ENCODE assay signal across 13 cellular contexts in genomic region chr10:3395487-3395886, GRCh38.
DNase-seq lines count a peak whose midpoint lies in the region; ATAC-seq, FAIRE-seq and TF ChIP-seq lines count a peak whose summit lies in the region.
"Had no signal": no experiment of that assay in that cellular context is flagged by ENCODE, and none has a peak within 500 bp of the region (broad histone marks: within the 10 kb centered on the region; RNA-seq: fewer than 3 reads in every experiment).

No MANE protein-coding gene starts in this region.

- no peaks in the 10 kb centered on the region for H3K79me2 ChIP-seq in neural progenitor cell (ENCODE audit: low read depth)

- no peaks in the 10 kb centered on the region for H3K27me3 ChIP-seq in neural progenitor cell
- H3K27me3 ChIP-seq: spleen, upper lobe of right lung had no signal

- no peak for TF ChIP-seq POLR2A in GM12891 (IDR thresholded peaks at IDR 0.05; ENCODE audit: low read depth, low read length)

- H3K4me1 Mint-ChIP-seq in activated B cell treated with CpG ODN at 0.5 μM for 24 hours (peaks cover 22% of the 10 kb centered on the region), neural progenitor cell (peaks cover 27% of the 10 kb centered on the region)
- no peaks in the 10 kb centered on the region for H3K4me1 Mint-ChIP-seq in activated T-helper 1 cell treated with anti-CD3 and anti-CD28 coated beads, Interleukin-12 subunit alpha, Interleukin-12 subunit beta, Interleukin-2, Interleukin-4 antibody, amounts not matched to agents 30 ng/mL and 10 ng/mL and 1 ng/mL, durations not matched to agents 14 hours and 24 hours and 36 hours (ENCODE audit: low read depth)
- H3K4me1 Mint-ChIP-seq: CD4-positive, CD25-positive, alpha-beta regulatory T cell had no signal

- H3K9ac ChIP-seq in neural progenitor cell = no peak overlapping the region

- no peaks in the 10 kb centered on the region for H3K9me3 Mint-ChIP-seq in activated B cell treated with CpG ODN at 0.5 μM for 24 hours
- no peaks in the 10 kb centered on the region for H3K9me3 Mint-ChIP-seq in activated T-helper 1 cell treated with anti-CD3 and anti-CD28 coated beads, Interleukin-12 subunit alpha, Interleukin-12 subunit beta, Interleukin-2, Interleukin-4 antibody, amounts not matched to agents 30 ng/mL and 10 ng/mL and 1 ng/mL, durations not matched to agents 14 hours and 24 hours and 36 hours
- peaks cover 6% of the 10 kb centered on the region for H3K9me3 Mint-ChIP-seq in neural progenitor cell

- no peak overlapping the region for H3K4me3 ChIP-seq in neural progenitor cell
- H3K4me3 ChIP-seq: spleen, upper lobe of right lung had no signal

- TF ChIP-seq CTCF in activated B cell treated with CpG ODN at 0.5 μM for 24 hours (IDR thresholded peaks at IDR 0.05) (no peak), neural progenitor cell (IDR thresholded peaks at IDR 0.05) (no peak)

- H4K20me1 ChIP-seq in neural progenitor cell (ENCODE audit: low read depth) = no peaks in the 10 kb centered on the region

- no peak overlapping the region for H3K4me2 ChIP-seq in neural progenitor cell

- no peak overlapping the region for H2AFZ ChIP-seq in neural progenitor cell (replicated peaks)

- H3K36me3 Mint-ChIP-seq in activated B cell treated with CpG ODN at 0.5 μM for 24 hours (ENCODE audit: low read depth) (no peaks in the 10 kb centered on the region), neural progenitor cell (no peaks in the 10 kb centered on the region)
- no peaks in the 10 kb centered on the region for H3K36me3 Mint-ChIP-seq in activated T-helper 1 cell treated with anti-CD3 and anti-CD28 coated beads, Interleukin-12 subunit alpha, Interleukin-12 subunit beta, Interleukin-2, Interleukin-4 antibody, amounts not matched to agents 30 ng/mL and 10 ng/mL and 1 ng/mL, durations not matched to agents 14 hours and 24 hours and 36 hours (ENCODE audit: low read depth)
- H3K36me3 Mint-ChIP-seq: CD4-positive, CD25-positive, alpha-beta regulatory T cell had no signal

- ATAC-seq in activated B cell treated with CpG ODN at 0.5 μM for 24 hours (ENCODE audit: low read depth) (peak; percentile 31), sciatic nerve (no peak)
- ATAC-seq: upper lobe of right lung had no signal

- DNase-seq in NCI-H510A treated with DMSO at 0.1 percent for 48 hours (lab: John Stamatoyannopoulos, UW) = peak; percentile 34
- no peak for DNase-seq in NCI-H510A (lab: John Stamatoyannopoulos, UW)
- peak; percentile 40 for DNase-seq in NCI-H2196 (lab: John Stamatoyannopoulos, UW; ENCODE audit: unreplicated experiment)
- no peak for DNase-seq in activated B cell treated with CpG ODN at 0.5 μM for 24 hours
- peak; percentile 45 for DNase-seq in sciatic nerve (ENCODE audit: low spot score)
- no peak for DNase-seq in GM12891 (ENCODE audit: insufficient read length, low spot score)
- DNase-seq in activated T-helper 1 cell treated with anti-CD3 and anti-CD28 coated beads, Interleukin-12 subunit alpha, Interleukin-12 subunit beta, Interleukin-2, Interleukin-4 antibody, amounts not matched to agents 30 ng/mL and 10 ng/mL and 1 ng/mL, durations not matched to agents 14 hours and 24 hours and 36 hours (ENCODE audit: low spot score) = no peak
- DNase-seq in neural progenitor cell (ENCODE audit: low spot score) = no peak
- DNase-seq: activated gamma-delta T cell treated with Interleukin-2 at 50 U/mL for 16 hours; CD4-positive, CD25-positive, alpha-beta regulatory T cell; spleen; stimulated activated naive CD4-positive, alpha-beta T cell; upper lobe of right lung had no signal

- H3K4me3 Mint-ChIP-seq in activated B cell treated with CpG ODN at 0.5 μM for 24 hours (no peak overlapping the region), neural progenitor cell (no peak overlapping the region)
- H3K4me3 Mint-ChIP-seq in activated T-helper 1 cell treated with anti-CD3 and anti-CD28 coated beads, Interleukin-12 subunit alpha, Interleukin-12 subunit beta, Interleukin-2, Interleukin-4 antibody, amounts not matched to agents 30 ng/mL and 10 ng/mL and 1 ng/mL, durations not matched to agents 14 hours and 24 hours and 36 hours = no peak overlapping the region
- H3K4me3 Mint-ChIP-seq: CD4-positive, CD25-positive, alpha-beta regulatory T cell had no signal

- CTCF ChIA-PET in activated B cell treated with CpG ODN at 0.5 μM for 24 hours (lab: Charles Lee) = interaction anchor here (1.4 kb wide), 1 partner anchor 1371 kb away, joined by 3 read pairs; no protein-coding TSS in a partner anchor

- intact Hi-C loops in activated B cell treated with CpG ODN at 0.5 μM for 24 hours (cut with micrococcal nuclease) = no loop called here
- intact Hi-C loops in sciatic nerve (cut with DNase I) = no loop called here
- intact Hi-C loops in activated T-helper 1 cell treated with anti-CD3 and anti-CD28 coated beads, Interleukin-12 subunit alpha, Interleukin-12 subunit beta, Interleukin-2, Interleukin-4 antibody, amounts not matched to agents 30 ng/mL and 10 ng/mL and 1 ng/mL, durations not matched to agents 14 hours and 24 hours and 36 hours (cut with micrococcal nuclease) = no loop called here

- H3F3A ChIP-seq in neural progenitor cell (ENCODE audit: low read depth) = no peaks in the 10 kb centered on the region

- no peak overlapping the region for H3K27ac ChIP-seq in neural progenitor cell
- H3K27ac ChIP-seq: spleen, upper lobe of right lung had no signal

- H3K27ac Mint-ChIP-seq in activated B cell treated with CpG ODN at 0.5 μM for 24 hours = no peak overlapping the region
- H3K27ac Mint-ChIP-seq in activated T-helper 1 cell treated with anti-CD3 and anti-CD28 coated beads, Interleukin-12 subunit alpha, Interleukin-12 subunit beta, Interleukin-2, Interleukin-4 antibody, amounts not matched to agents 30 ng/mL and 10 ng/mL and 1 ng/mL, durations not matched to agents 14 hours and 24 hours and 36 hours = no peak overlapping the region
- H3K27ac Mint-ChIP-seq in neural progenitor cell = no peak overlapping the region
- H3K27ac Mint-ChIP-seq: CD4-positive, CD25-positive, alpha-beta regulatory T cell had no signal

- peaks cover 5% of the 10 kb centered on the region for H3K4me1 ChIP-seq in neural progenitor cell

- no peaks in the 10 kb centered on the region for H3K27me3 Mint-ChIP-seq in activated B cell treated with CpG ODN at 0.5 μM for 24 hours
- peaks cover 26% of the 10 kb centered on the region for H3K27me3 Mint-ChIP-seq in activated T-helper 1 cell treated with anti-CD3 and anti-CD28 coated beads, Interleukin-12 subunit alpha, Interleukin-12 subunit beta, Interleukin-2, Interleukin-4 antibody, amounts not matched to agents 30 ng/mL and 10 ng/mL and 1 ng/mL, durations not matched to agents 14 hours and 24 hours and 36 hours (ENCODE audit: insufficient read depth)
- H3K27me3 Mint-ChIP-seq in neural progenitor cell (ENCODE audit: insufficient read depth, low read depth) = peaks cover 10% of the 10 kb centered on the region

- H3K36me3 ChIP-seq in neural progenitor cell = no peaks in the 10 kb centered on the region
- H3K36me3 ChIP-seq: spleen, upper lobe of right lung had no signal

- POLR2A ChIA-PET in activated B cell treated with CpG ODN at 0.5 μM for 24 hours (lab: Charles Lee) = interaction anchor here (1.5 kb wide), 1 partner anchor 390 kb away, joined by 5 read pairs; the partner anchor contains the start of gene KLF6

- no peaks in the 10 kb centered on the region for H3K9me3 ChIP-seq in neural progenitor cell (ENCODE audit: low read depth)
- H3K9me3 ChIP-seq: upper lobe of right lung had no signal

- FAIRE-seq in GM12891 (lab: Jason Lieb, UNC) = no peak

TF ChIP-seq in GM12891, 5 proteins besides CTCF, POLR2A, EP300 and RAD21:
- no peak for TF ChIP-seq TAF1 (IDR thresholded peaks at IDR 0.05; ENCODE audit: low read depth, low read length)
- TF ChIP-seq PAX5 (IDR thresholded peaks at IDR 0.05; ENCODE audit: insufficient read depth, low read length, severe bottlenecking) = no peak
- TF ChIP-seq SPI1 (IDR thresholded peaks at IDR 0.05; ENCODE audit: low read depth, low read length) = no peak
- no peak for TF ChIP-seq POLR2AphosphoS5 (IDR thresholded peaks at IDR 0.05; ENCODE audit: low read depth, low read length)
- no peak for TF ChIP-seq POU2F2 (IDR thresholded peaks at IDR 0.05; ENCODE audit: low read depth, low read length)

Comparison
In these comparisons a context has a peak if more than half of its experiments do, and no peak if none do; other contexts are left out.
1. DNase-seq: peak in NCI-H510A treated with DMSO at 0.1 percent for 48 hours (single experiment), NCI-H2196 (single experiment) and sciatic nerve (single experiment); none in NCI-H510A (single experiment), activated B cell treated with CpG ODN at 0.5 μM for 24 hours (single experiment), GM12891 (single experiment), activated T-helper 1 cell treated with anti-CD3 and anti-CD28 coated beads, Interleukin-12 subunit alpha, Interleukin-12 subunit beta, Interleukin-2, Interleukin-4 antibody, amounts not matched to agents 30 ng/mL and 10 ng/mL and 1 ng/mL, durations not matched to agents 14 hours and 24 hours and 36 hours (single experiment) and neural progenitor cell (single experiment).